Comparison of ENCODE assay signal across 1 cellular context in the genomic region with DNA sequence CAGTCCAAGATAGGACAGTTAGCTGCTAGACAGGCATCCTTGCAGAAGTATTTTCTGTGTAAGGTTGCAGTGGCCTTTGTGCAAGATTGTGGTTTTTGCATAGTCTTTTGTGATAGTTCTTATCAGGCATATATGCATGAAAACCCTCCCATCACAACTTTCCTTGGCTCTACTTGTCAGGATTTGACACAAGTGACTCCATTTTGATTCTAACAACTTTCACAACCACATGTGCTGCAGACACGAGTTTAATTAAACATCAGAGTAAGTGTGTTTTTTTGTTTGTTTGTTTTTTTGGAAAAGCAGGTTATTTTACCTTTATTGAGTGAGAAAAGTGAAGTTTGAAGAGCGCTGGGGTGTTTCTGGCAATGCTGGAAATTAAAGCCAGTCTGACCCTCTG.
TF ChIP-seq lines count a peak whose summit lies in the region.

No MANE protein-coding gene starts in this region.

TF ChIP-seq in GM23338, 12 proteins besides CTCF, POLR2A, EP300 and RAD21 (continued from another document):
- TF ChIP-seq POLR2AphosphoS5 (IDR thresholded peaks at IDR 0.05; ENCODE audit: low read depth): no peak
